ENCODE assay signal across 9 cellular contexts in the genomic region with DNA sequence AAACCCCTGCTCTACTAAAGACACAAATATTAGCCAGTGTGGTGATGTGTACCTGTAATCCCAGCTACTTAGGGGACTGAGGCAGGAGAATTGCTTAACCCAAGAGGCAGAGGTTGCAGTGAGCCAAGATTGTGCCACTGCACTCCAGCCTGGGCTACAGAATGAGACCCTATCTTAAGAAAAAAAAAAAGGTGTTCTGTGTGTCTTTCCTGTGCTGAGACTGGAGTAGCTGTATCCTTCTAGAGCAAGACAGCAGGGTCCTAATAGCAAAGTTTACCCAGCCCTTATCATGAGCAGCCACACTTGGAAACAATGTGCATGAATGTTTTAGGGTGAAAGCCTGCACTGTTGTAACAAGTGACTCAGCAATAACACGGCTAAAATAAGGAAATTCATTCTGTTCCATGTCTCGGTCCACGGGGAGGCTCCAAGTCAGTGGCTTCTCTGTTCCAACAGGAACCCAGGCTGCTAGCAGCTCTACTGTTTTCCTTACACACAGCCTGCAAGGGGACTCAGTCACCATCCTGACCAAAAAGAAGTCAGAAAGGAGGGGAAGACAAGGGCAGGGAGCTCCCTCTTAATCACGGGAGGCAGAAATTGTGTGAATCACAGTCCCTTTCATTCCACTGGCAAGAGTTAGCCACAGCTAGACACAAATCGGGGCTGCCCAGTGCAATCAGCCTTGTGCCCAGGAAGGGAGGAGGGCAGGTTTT. TPM values are rescaled to one million over a fixed set of nuclear protein-coding genes. Genes with fewer than 3 reads are reported as not detected.
A peak's percentile ranks its signal among the peaks of the same experiment; 100 is the strongest.
DNase-seq lines count a peak whose midpoint lies in the region; ATAC-seq and TF ChIP-seq lines count a peak whose summit lies in the region.
"Had no signal": no experiment of that assay in that cellular context is flagged by ENCODE, and none has a peak within 500 bp of the region (broad histone marks: within the 10 kb centered on the region; RNA-seq: fewer than 3 reads in every experiment).

No MANE protein-coding gene starts in this region.

- H3K4me3 ChIP-seq in WI38 (ENCODE audit: low read depth, low read length) (peak overlapping the region; percentile 20; the same call in 1 of the 2 replicates), heart right ventricle (no peak overlapping the region), skeletal muscle satellite cell (ENCODE audit: low read length) (peak overlapping the region; percentile 23)

- H3K27me3 ChIP-seq in heart right ventricle: no peaks in the 10 kb centered on the region
- H3K27me3 ChIP-seq in skeletal muscle satellite cell (ENCODE audit: control insufficient read depth, insufficient read depth, low read length): no peaks in the 10 kb centered on the region

- peaks cover 0 to 11% (median 0%) of the 10 kb centered on the region in 9 donors for H3K4me1 ChIP-seq in heart right ventricle
- H3K4me1 ChIP-seq in skeletal muscle satellite cell (ENCODE audit: control insufficient read depth, insufficient read depth, low read length): peaks cover 13% of the 10 kb centered on the region

- H3K36me3 ChIP-seq in heart right ventricle (no peaks in the 10 kb centered on the region), skeletal muscle satellite cell (ENCODE audit: insufficient read depth, low read length) (no peaks in the 10 kb centered on the region)

- H3K27ac ChIP-seq in heart right ventricle: no peak overlapping the region

- intact Hi-C loops in heart right ventricle (cut with DNase I): no loop called here

- peak overlapping the region; percentile 36 for H3K9ac ChIP-seq in skeletal muscle satellite cell (ENCODE audit: low read depth, low read length)

- peak overlapping the region; percentile 67 for H3K4me2 ChIP-seq in skeletal muscle satellite cell (ENCODE audit: low read length)

- 36 to 42% methylated on average over 5 of the region's 5 CpGs for WGBS in heart right ventricle, 2 donors

- peak in 7 of 8 donors; percentile 34 to 78 (median 59) for ATAC-seq in heart right ventricle
- no peak for ATAC-seq in GM19023 (IDR thresholded peaks at IDR 0.05; ENCODE audit: unreplicated experiment)

- TF ChIP-seq CTCF in WI38 (IDR thresholded peaks at IDR 0.05; ENCODE audit: low read depth, low read length) (no peak), heart right ventricle (IDR thresholded peaks at IDR 0.05) (no peak)

- DNase-seq in H4 (ENCODE audit: low spot score): peak; percentile 61
- no peak for DNase-seq in heart right ventricle
- DNase-seq in NCI-H748 treated with DMSO at 0.1 percent for 48 hours (lab: John Stamatoyannopoulos, UW): no peak
- no peak for DNase-seq in NCI-H1436 (lab: John Stamatoyannopoulos, UW)
- no peak for DNase-seq in germinal center (ENCODE audit: low spot score)

- H3K9me3 ChIP-seq in heart right ventricle: no peaks in the 10 kb centered on the region
- H3K9me3 ChIP-seq in skeletal muscle satellite cell (replicated peaks; ENCODE audit: low read length): no peaks in the 10 kb centered on the region

RNA-seq across cellular contexts. Expression of a gene that starts 7.1 kb away (rescaled TPM):
- 0.50 TPM in 1 of 2 replicates, not detected in the other for total RNA-seq in H4 (2014; rRNA removed; shearing (Covaris generic))
- total RNA-seq in heart right ventricle: under 1 TPM in 1 of 10 donors, not detected in 9; 0.12 TPM
- under 1 TPM in 1 of 2 donors, not detected in 1; 0.06 TPM for polyA plus RNA-seq in heart right ventricle
- 0.25 TPM in 1 of 2 replicates, not detected in the other for total RNA-seq in skeletal muscle satellite cell (2012; rRNA removed)
- total RNA-seq: urinary bladder had no signal

Comparison
In these comparisons a context has a peak if more than half of its experiments do, and no peak if none do; other contexts are left out.
1. H3K4me3 ChIP-seq: peak in WI38 (single experiment) and skeletal muscle satellite cell (single experiment); none in heart right ventricle (0 of 10).